10 cellular contexts compared by ENCODE assay signal in genomic region chr17:38907930-38908675, GRCh38. TPM values are rescaled to one million over a fixed set of nuclear protein-coding genes. Genes with fewer than 3 reads are reported as not detected.
DNase-seq lines count a peak whose midpoint lies in the region; ATAC-seq and TF ChIP-seq lines count a peak whose summit lies in the region.
"Had no signal": no experiment of that assay in that cellular context is flagged by ENCODE, and none has a peak within 500 bp of the region (broad histone marks: within the 10 kb centered on the region; RNA-seq: fewer than 3 reads in every experiment).

No MANE protein-coding gene starts in this region.

- peaks cover 7% of the 10 kb centered on the region for H3K36me3 Mint-ChIP-seq in endothelial cell (ENCODE audit: low read depth, unreplicated experiment)

- H4K91ac ChIP-seq in neuronal stem cell (ENCODE audit: low read depth, low read length, poor library complexity) (no peak overlapping the region), mesenchymal stem cell (ENCODE audit: low read length) (no peak overlapping the region)

- ATAC-seq in heart left ventricle, result peak in 2 of 4 donors; percentile 5 to 8
- ATAC-seq in Right ventricle myocardium inferior, result no peak
- no peak for ATAC-seq in GM18861 (IDR thresholded peaks at IDR 0.05; ENCODE audit: unreplicated experiment)

- H4K8ac ChIP-seq in neuronal stem cell (ENCODE audit: low read depth, low read length), result no peak overlapping the region
- no peak overlapping the region for H4K8ac ChIP-seq in mesenchymal stem cell (ENCODE audit: low read length)

- H3K4me2 ChIP-seq in neuronal stem cell (ENCODE audit: insufficient read depth, low read length, poor library complexity, severe bottlenecking) (no peak overlapping the region), mesenchymal stem cell (ENCODE audit: low read length, poor library complexity, severe bottlenecking) (no peak overlapping the region)

- WGBS in heart left ventricle, 4 donors, result 59 to 69% (median 64%) methylated on average over 8 to 15 of the region's 15 CpGs
- no CpG with 5 or more reads among the region's 15 CpGs for WGBS in neuronal stem cell (ENCODE audit: extremely low coverage in 2 of 2, insufficient read length in 2 of 2, insufficient replicate concordance in 1 of 2), 2 donors
- WGBS in mesenchymal stem cell, result 85% methylated on average over 15 of the region's 15 CpGs

- H2BK120ac ChIP-seq in neuronal stem cell (ENCODE audit: low read depth, low read length) (no peak overlapping the region), mesenchymal stem cell (ENCODE audit: low read depth, low read length) (no peak overlapping the region)

- H2AK5ac ChIP-seq in neuronal stem cell (ENCODE audit: low read depth, low read length), result peak overlapping the region; percentile 20
- H2AK5ac ChIP-seq in mesenchymal stem cell (ENCODE audit: low read length, severe bottlenecking), result no peak overlapping the region

- H3K9me3 Mint-ChIP-seq in endothelial cell (ENCODE audit: unreplicated experiment), result no peaks in the 10 kb centered on the region

- TF ChIP-seq CTCF in heart left ventricle (IDR thresholded peaks at IDR 0.05), result no peak
- no peak for TF ChIP-seq CTCF in endothelial cell (IDR thresholded peaks at IDR 0.05; ENCODE audit: unreplicated experiment)

- H2BK15ac ChIP-seq in neuronal stem cell (ENCODE audit: low read length), result no peak overlapping the region
- no peak overlapping the region for H2BK15ac ChIP-seq in mesenchymal stem cell (ENCODE audit: low read depth, poor library complexity, severe bottlenecking)

- H3K27ac ChIP-seq in heart left ventricle, result peak overlapping the region in 11 of 12 donors; percentile 9 to 76 (median 57)
- no peak overlapping the region for H3K27ac ChIP-seq in neuronal stem cell (replicated peaks; ENCODE audit: low read length)
- H3K27ac ChIP-seq in mesenchymal stem cell (ENCODE audit: low read length, poor library complexity, severe bottlenecking), result no peak overlapping the region

- peaks cover 21% of the 10 kb centered on the region for H3K4me1 Mint-ChIP-seq in endothelial cell (ENCODE audit: unreplicated experiment)

- H3K4me1 ChIP-seq in heart left ventricle, result peaks cover 7 to 82% (median 48%) of the 10 kb centered on the region in 12 donors
- H3K4me1 ChIP-seq in neuronal stem cell (ENCODE audit: control insufficient read depth in 2 of 2, insufficient read depth in 1 of 2, low read depth in 1 of 2, low read length in 2 of 2), result peaks cover 0 to 7% of the 10 kb centered on the region in 2 donors
- H3K4me1 ChIP-seq in mesenchymal stem cell (ENCODE audit: control insufficient read depth, insufficient read depth, low read depth, low read length), result peaks cover 39% of the 10 kb centered on the region

- H3K4me3 ChIP-seq in heart left ventricle (no peak overlapping the region), neuronal stem cell (ENCODE audit: low read length in 2 of 2) (no peak overlapping the region), mesenchymal stem cell (ENCODE audit: insufficient read depth in 1 of 2, low read depth in 1 of 2, low read length in 2 of 2) (no peak overlapping the region)

- H3K9ac ChIP-seq in neuronal stem cell (ENCODE audit: low read depth, low read length, poor library complexity) (no peak overlapping the region), mesenchymal stem cell (ENCODE audit: low read length) (no peak overlapping the region)

- H3K9me3 ChIP-seq in heart left ventricle (no peaks in the 10 kb centered on the region), neuronal stem cell (replicated peaks in 1 of 2; ENCODE audit: control insufficient read depth in 2 of 2, insufficient read depth in 1 of 2, low read depth in 1 of 2, low read length in 2 of 2) (no peaks in the 10 kb centered on the region), mesenchymal stem cell (ENCODE audit: control insufficient read depth, low read length) (no peaks in the 10 kb centered on the region)

- no peak overlapping the region for H2BK12ac ChIP-seq in neuronal stem cell (ENCODE audit: low read length)
- H2BK12ac ChIP-seq in mesenchymal stem cell (ENCODE audit: low read length in 2 of 2), result no peak overlapping the region

- H3K14ac ChIP-seq in neuronal stem cell (ENCODE audit: low read length) (no peak overlapping the region), mesenchymal stem cell (ENCODE audit: low read length in 2 of 2) (no peak overlapping the region)

- H3K36me3 ChIP-seq in heart left ventricle (peaks cover 0 to 71% (median 40%) of the 10 kb centered on the region in 9 donors), neuronal stem cell (replicated peaks in 1 of 2; ENCODE audit: control insufficient read depth in 2 of 2, insufficient read depth in 2 of 2, low read length in 2 of 2) (peaks cover 7 to 62% of the 10 kb centered on the region in 2 donors), mesenchymal stem cell (ENCODE audit: control insufficient read depth in 1 of 2, insufficient read depth in 2 of 2, low read depth in 1 of 2, low read length in 2 of 2) (peaks cover 74 to 79% of the 10 kb centered on the region in 2 experiments)

- H2BK5ac ChIP-seq in neuronal stem cell (ENCODE audit: low read length) (no peak overlapping the region), mesenchymal stem cell (ENCODE audit: low read depth, low read length, poor library complexity, severe bottlenecking) (no peak overlapping the region)

- no peak overlapping the region for H3K4me3 Mint-ChIP-seq in endothelial cell (ENCODE audit: unreplicated experiment)

- peak overlapping the region; percentile 57 for H3K27ac Mint-ChIP-seq in endothelial cell (ENCODE audit: unreplicated experiment)

- H2AFZ ChIP-seq in neuronal stem cell (ENCODE audit: low read length) (no peak overlapping the region), mesenchymal stem cell (ENCODE audit: low read depth, low read length) (no peak overlapping the region)

- DNase-seq in heart left ventricle (no peak), Right ventricle myocardium inferior (ENCODE audit: missing footprints) (no peak), endothelial cell (ENCODE audit: low spot score) (no peak), neuronal stem cell (ENCODE audit: low spot score) (no peak), KG1 (lab: John Stamatoyannopoulos, UW) (no peak), mesenchymal stem cell (no peak), NCI-H524 (lab: John Stamatoyannopoulos, UW) (no peak)
- DNase-seq: activated effector memory CD4-positive, alpha-beta T cell treated with Interleukin-2 at 50 U/mL for 16 hours; NCI-H1105 treated with DMSO at 0.1 percent for 48 hours had no signal

- H3K27me3 ChIP-seq in heart left ventricle (no peaks in the 10 kb centered on the region), neuronal stem cell (ENCODE audit: control insufficient read depth in 3 of 3, insufficient read depth in 3 of 3, low read depth in 1 of 3, low read length in 3 of 3) (no peaks in the 10 kb centered on the region), mesenchymal stem cell (ENCODE audit: control insufficient read depth in 1 of 2, insufficient read depth in 1 of 2, low read length in 2 of 2) (no peaks in the 10 kb centered on the region)

- TF ChIP-seq POLR2A in heart left ventricle (IDR thresholded peaks at IDR 0.05), result no peak

- peaks cover 7% of the 10 kb centered on the region for H3K27me3 Mint-ChIP-seq in endothelial cell (ENCODE audit: unreplicated experiment)

- peak overlapping the region; percentile 11 for H3K18ac ChIP-seq in neuronal stem cell (ENCODE audit: low read length)
- no peak overlapping the region for H3K18ac ChIP-seq in mesenchymal stem cell (ENCODE audit: low read depth in 1 of 2, low read length in 2 of 2)

- peaks cover 6% of the 10 kb centered on the region for H3K79me1 ChIP-seq in neuronal stem cell (ENCODE audit: low read depth, low read length)
- H3K79me1 ChIP-seq in mesenchymal stem cell (replicated peaks; ENCODE audit: low read length, poor library complexity, severe bottlenecking), result peaks cover 20% of the 10 kb centered on the region

- H3K23ac ChIP-seq in neuronal stem cell (ENCODE audit: low read depth, low read length, poor library complexity) (peak overlapping the region; percentile 78), mesenchymal stem cell (ENCODE audit: low read length in 2 of 2) (no peak overlapping the region)

- H3K4ac ChIP-seq in neuronal stem cell (ENCODE audit: low read length) (no peak overlapping the region), mesenchymal stem cell (ENCODE audit: low read depth in 1 of 2, low read length in 2 of 2) (no peak overlapping the region)

- intact Hi-C loops in heart left ventricle (cut with DNase I) (loop anchor here in 3 of 10 donors (5.0 kb wide), 1 partner anchor 36 kb away; the partner anchor contains the start of gene LASP1 (in 3 of the 3)), Right ventricle myocardium inferior (cut with DNase I) (no loop called here)

RNA-seq across cellular contexts. Expression of gene LASP1, which starts 38.2 kb away (rescaled TPM):
- 10 to 100 TPM; 23.2 to 88.2 (median 26.7) TPM for total RNA-seq in heart left ventricle
- 10 to 100 TPM; 18.2 to 29.2 TPM for polyA plus RNA-seq in heart left ventricle
- total RNA-seq in Right ventricle myocardium inferior, result 38.5 TPM
- total RNA-seq in endothelial cell (ENCODE audit: unreplicated experiment), result 146 TPM
- polyA plus RNA-seq in neuronal stem cell (2013, experiment 1 of 2), result 77.5 TPM
- 79.6 TPM for polyA plus RNA-seq in neuronal stem cell (2013, experiment 2 of 2)
- 223 TPM for polyA plus RNA-seq in mesenchymal stem cell (2013, experiment 1 of 2)
- polyA plus RNA-seq in mesenchymal stem cell (2013, experiment 2 of 2), result 220 TPM

RNA-seq across cellular contexts. Expression of gene RPL23, which starts 54.6 kb away (rescaled TPM):
- total RNA-seq in heart left ventricle (1,000 to 10,000 TPM in 1 of 9 donors, 100 to 1,000 TPM in 8; 698 to 1,018 (median 826) TPM), Right ventricle myocardium inferior (897 TPM), endothelial cell (ENCODE audit: unreplicated experiment) (2,464 TPM)
- polyA plus RNA-seq in heart left ventricle, result 1,000 to 10,000 TPM; 1,964 to 2,300 TPM
- polyA plus RNA-seq in neuronal stem cell (2013, experiment 1 of 2), result 5,636 TPM
- 5,601 TPM for polyA plus RNA-seq in neuronal stem cell (2013, experiment 2 of 2)
- polyA plus RNA-seq in mesenchymal stem cell (2013, experiment 1 of 2), result 3,739 TPM
- 3,716 TPM for polyA plus RNA-seq in mesenchymal stem cell (2013, experiment 2 of 2)

RNA-seq across cellular contexts. Expression of gene FBXO47, which starts 59.1 kb away (rescaled TPM):
- total RNA-seq in heart left ventricle (under 1 TPM in 1 of 9 donors, not detected in 8; 0.11 TPM), Right ventricle myocardium inferior (not detected), endothelial cell (ENCODE audit: unreplicated experiment) (not detected)
- not detected for polyA plus RNA-seq in heart left ventricle
- not detected for polyA plus RNA-seq in neuronal stem cell (2013, experiment 1 of 2)
- polyA plus RNA-seq in neuronal stem cell (2013, experiment 2 of 2), result not detected
- polyA plus RNA-seq in mesenchymal stem cell (2013, experiment 1 of 2), result not detected
- not detected for polyA plus RNA-seq in mesenchymal stem cell (2013, experiment 2 of 2)

Comparison
In these comparisons a context has a peak if more than half of its experiments do, and no peak if none do; other contexts are left out.
1. H3K27ac ChIP-seq: peak in heart left ventricle (11 of 12); none in neuronal stem cell (single experiment) and mesenchymal stem cell (single experiment).